In genomic region chr5:147578228-147579024, GRCh38 we compare ENCODE assay signal across 8 cellular contexts.
DNase-seq lines count a peak whose midpoint lies in the region; ATAC-seq and TF ChIP-seq lines count a peak whose summit lies in the region.

No MANE protein-coding gene starts in this region.

- H3K4ac ChIP-seq in mesenchymal stem cell (ENCODE audit: low read depth in 1 of 2, low read length in 2 of 2) = no peak overlapping the region

- H3K27ac ChIP-seq in breast epithelium (no peak overlapping the region), mesenchymal stem cell (ENCODE audit: low read length, poor library complexity, severe bottlenecking) (no peak overlapping the region)

- H3K14ac ChIP-seq in mesenchymal stem cell (ENCODE audit: low read length in 2 of 2) = no peak overlapping the region

- DNase-seq in A172 (ENCODE audit: low spot score) (peak; percentile 69), NCI-H446 (lab: John Stamatoyannopoulos, UW) (peak; percentile 31 to 74), breast epithelium (ENCODE audit: low spot score in 2 of 2) (no peak), mesenchymal stem cell (peak; percentile 67), germinal center (ENCODE audit: low spot score) (no peak)
- DNase-seq in stimulated activated CD8-positive, alpha-beta memory T cell treated with anti-CD3 and anti-CD28 coated beads, Interleukin-4, amount 100 ng/mL, for 48 hours = no peak

- no peak overlapping the region for H3K23ac ChIP-seq in mesenchymal stem cell (ENCODE audit: low read length in 2 of 2)

- H3K4me2 ChIP-seq in mesenchymal stem cell (ENCODE audit: low read length, poor library complexity, severe bottlenecking) = no peak overlapping the region

- H2AFZ ChIP-seq in mesenchymal stem cell (ENCODE audit: low read depth, low read length) = no peak overlapping the region

- H4K8ac ChIP-seq in mesenchymal stem cell (ENCODE audit: low read length) = no peak overlapping the region

- H3K4me3 ChIP-seq in breast epithelium (peak overlapping the region in 2 of 3 donors; percentile 7 to 13), mesenchymal stem cell (ENCODE audit: insufficient read depth in 1 of 2, low read depth in 1 of 2, low read length in 2 of 2) (no peak overlapping the region)

- H2AK5ac ChIP-seq in mesenchymal stem cell (ENCODE audit: low read length, severe bottlenecking) = no peak overlapping the region

- TF ChIP-seq POLR2A in breast epithelium (IDR thresholded peaks at IDR 0.05) = no peak

- WGBS in mesenchymal stem cell = 47% methylated on average over 7 of the region's 8 CpGs

- H3K4me1 ChIP-seq in breast epithelium (no peaks in the 10 kb centered on the region), mesenchymal stem cell (ENCODE audit: control insufficient read depth, insufficient read depth, low read depth, low read length) (no peaks in the 10 kb centered on the region)

- no peaks in the 10 kb centered on the region for H3K27me3 ChIP-seq in breast epithelium
- peaks cover 0 to 4% of the 10 kb centered on the region in 2 experiments for H3K27me3 ChIP-seq in mesenchymal stem cell (ENCODE audit: control insufficient read depth in 1 of 2, insufficient read depth in 1 of 2, low read length in 2 of 2)

- peak overlapping the region; percentile 65 for H3K9ac ChIP-seq in mesenchymal stem cell (ENCODE audit: low read length)

- H3K18ac ChIP-seq in mesenchymal stem cell (ENCODE audit: low read depth in 1 of 2, low read length in 2 of 2) = no peak overlapping the region

- TF ChIP-seq CTCF in breast epithelium (IDR thresholded peaks at IDR 0.05) = peak; percentile 43 to 70 (median 63)

- H2BK120ac ChIP-seq in mesenchymal stem cell (ENCODE audit: low read depth, low read length) = no peak overlapping the region

- no peak overlapping the region for H4K91ac ChIP-seq in mesenchymal stem cell (ENCODE audit: low read length)

- H3K79me1 ChIP-seq in mesenchymal stem cell (replicated peaks; ENCODE audit: low read length, poor library complexity, severe bottlenecking) = no peaks in the 10 kb centered on the region

- intact Hi-C loops in breast epithelium (cut with DNase I; ENCODE audit: low total_unique reads) = no loop called here

- ATAC-seq in GM19395 (IDR thresholded peaks at IDR 0.05; ENCODE audit: unreplicated experiment) = peak; percentile 46
- ATAC-seq in HG03196 (IDR thresholded peaks at IDR 0.05; ENCODE audit: unreplicated experiment) = no peak

- no peak overlapping the region for H2BK15ac ChIP-seq in mesenchymal stem cell (ENCODE audit: low read depth, poor library complexity, severe bottlenecking)

- H3K36me3 ChIP-seq in breast epithelium (no peaks in the 10 kb centered on the region), mesenchymal stem cell (ENCODE audit: control insufficient read depth in 1 of 2, insufficient read depth in 2 of 2, low read depth in 1 of 2, low read length in 2 of 2) (no peaks in the 10 kb centered on the region)

- no peak overlapping the region for H2BK12ac ChIP-seq in mesenchymal stem cell (ENCODE audit: low read length in 2 of 2)

- H3K9me3 ChIP-seq in breast epithelium = no peaks in the 10 kb centered on the region
- peaks cover 9% of the 10 kb centered on the region for H3K9me3 ChIP-seq in mesenchymal stem cell (ENCODE audit: control insufficient read depth, low read length)

- no peak overlapping the region for H2BK5ac ChIP-seq in mesenchymal stem cell (ENCODE audit: low read depth, low read length, poor library complexity, severe bottlenecking)

Comparison
In these comparisons a context has a peak if more than half of its experiments do, and no peak if none do; other contexts are left out.
1. DNase-seq: peak in A172 (single experiment), NCI-H446 (2 of 2) and mesenchymal stem cell (single experiment); none in breast epithelium (0 of 2), stimulated activated CD8-positive, alpha-beta memory T cell treated with anti-CD3 and anti-CD28 coated beads, Interleukin-4, amount 100 ng/mL, for 48 hours (single experiment) and germinal center (single experiment).
2. H3K4me3 ChIP-seq: peak in breast epithelium (2 of 3); none in mesenchymal stem cell (0 of 2).